Comparison of ENCODE assay signal across 12 cellular contexts in genomic region chr11:116928845-116929244, GRCh38.
DNase-seq lines count a peak whose midpoint lies in the region; ATAC-seq, FAIRE-seq and TF ChIP-seq lines count a peak whose summit lies in the region.
"Had no signal": no experiment of that assay in that cellular context is flagged by ENCODE, and none has a peak within 500 bp of the region (broad histone marks: within the 10 kb centered on the region; RNA-seq: fewer than 3 reads in every experiment).

No MANE protein-coding gene starts in this region.

- peaks cover 64% of the 10 kb centered on the region for H3K4me1 ChIP-seq in GM12878 (ENCODE audit: control insufficient read depth, insufficient read depth, low read length)

- H3K27me3 ChIP-seq in GM12878 (replicated peaks in 1 of 2; ENCODE audit: control insufficient read depth in 2 of 2, insufficient read depth in 2 of 2, low read length in 1 of 2) = no peaks in the 10 kb centered on the region

- H3K4me3 ChIP-seq in Jurkat, Clone E6-1 (ENCODE audit: low read length) = peak overlapping the region; percentile 17; the same call in 1 of the 2 replicates
- H3K4me3 ChIP-seq in GM12878 = no peak overlapping the region

- ATAC-seq in GM12878 = no peak
- no peak for ATAC-seq in natural killer cell treated with Interleukin-12 subunit alpha and Interleukin-12 subunit beta and Interleukin-15 and Interleukin-18, amount 100 ng/mL, for 72 hours
- no peak for ATAC-seq in GM18511 (IDR thresholded peaks at IDR 0.05; ENCODE audit: unreplicated experiment)

- peak overlapping the region; percentile 39 for H3K4me2 ChIP-seq in GM12878 (ENCODE audit: control insufficient read depth, insufficient read depth)

- H4K20me1 ChIP-seq in GM12878 (ENCODE audit: control insufficient read depth, insufficient read depth) = no peaks in the 10 kb centered on the region

- H3K9me3 ChIP-seq in GM12878 (replicated peaks; ENCODE audit: control insufficient read depth, insufficient read depth, low read length) = no peaks in the 10 kb centered on the region

- peaks cover 3 to 14% of the 10 kb centered on the region in 2 experiments; a peak in 2 of 4 replicates for H3K36me3 ChIP-seq in GM12878 (ENCODE audit: control insufficient read depth in 2 of 2, insufficient read depth in 2 of 2, low read length in 1 of 2)

- peaks cover 21% of the 10 kb centered on the region for H3K36me3 Mint-ChIP-seq in T-helper 1 cell treated with Interleukin-12 subunit alpha and Interleukin-12 subunit beta and Interleukin-4 antibody, amounts not matched to agents 30 μg/mL and 1 μg/mL, for 36 hours (ENCODE audit: low read depth)
- peaks cover 11% of the 10 kb centered on the region for H3K36me3 Mint-ChIP-seq in natural killer cell treated with Interleukin-12 subunit alpha and Interleukin-12 subunit beta and Interleukin-15 and Interleukin-18, amount 100 ng/mL, for 72 hours

- in situ Hi-C loops in GM12878 (cut with MboI) = no loop called here

- intact Hi-C loops in GM12878 (cut with micrococcal nuclease; ENCODE audit: unreplicated experiment) = loop anchor here (5.0 kb wide), 1 partner anchor 168 kb away; the partner anchor contains the start of gene SIK3

- no peak for TF ChIP-seq CTCF in GM12878 (IDR thresholded peaks at IDR 0.05 in 2 of 3, conservative IDR thresholded peaks at IDR 0.05 in 1 of 3; ENCODE audit: control insufficient read depth in 2 of 3, extremely low read depth in 1 of 3, insufficient read depth in 1 of 3, low read depth in 3 of 3, low read length in 3 of 3)

- BruUV-seq in GM12878 (replicated peaks; lab: Mats Ljungman, UMichigan) = no TSS peak

- DNase-seq in T-helper 1 cell (no peak), GM12878 (ENCODE audit: low read depth, low spot score) (no peak), DMS53 (lab: John Stamatoyannopoulos, UW) (no peak), NCI-H1105 treated with DMSO at 0.1 percent for 48 hours (lab: John Stamatoyannopoulos, UW) (no peak)
- DNase-seq in Jurkat, Clone E6-1 (ENCODE audit: low read depth, low spot score) = no peak
- no peak for DNase-seq in natural killer cell treated with Interleukin-12 subunit alpha and Interleukin-12 subunit beta and Interleukin-15 and Interleukin-18, amount 100 ng/mL, for 72 hours (ENCODE audit: low spot score)
- DNase-seq: NCI-H1694, NCI-H774 had no signal

- WGBS in GM12878 (ENCODE audit: insufficient coverage, insufficient replicate concordance, low lambda C conversion rate, missing lambda C conversion rate) = 59% methylated on average over 5 of the region's 5 CpGs

- no peak for TF ChIP-seq EP300 in GM12878 (IDR thresholded peaks at IDR 0.05; ENCODE audit: borderline replicate concordance in 1 of 2, control insufficient read depth in 1 of 2, low read depth in 2 of 2, low read length in 2 of 2)

- no peak for TF ChIP-seq RAD21 in GM12878 (IDR thresholded peaks at IDR 0.05; ENCODE audit: insufficient read depth, low read depth, low read length)

- peaks cover 69% of the 10 kb centered on the region for H3K4me1 Mint-ChIP-seq in T-helper 1 cell treated with Interleukin-12 subunit alpha and Interleukin-12 subunit beta and Interleukin-4 antibody, amounts not matched to agents 30 μg/mL and 1 μg/mL, for 36 hours (ENCODE audit: low read depth)
- peaks cover 67 to 74% of the 10 kb centered on the region in 2 donors for H3K4me1 Mint-ChIP-seq in natural killer cell treated with Interleukin-12 subunit alpha and Interleukin-12 subunit beta and Interleukin-15 and Interleukin-18, amount 100 ng/mL, for 72 hours (ENCODE audit: low read depth in 2 of 2)

- H3K9me3 Mint-ChIP-seq in T-helper 1 cell treated with Interleukin-12 subunit alpha and Interleukin-12 subunit beta and Interleukin-4 antibody, amounts not matched to agents 30 μg/mL and 1 μg/mL, for 36 hours = peaks cover 5% of the 10 kb centered on the region
- H3K9me3 Mint-ChIP-seq in natural killer cell treated with Interleukin-12 subunit alpha and Interleukin-12 subunit beta and Interleukin-15 and Interleukin-18, amount 100 ng/mL, for 72 hours = peaks cover 3% of the 10 kb centered on the region
- H3K9me3 Mint-ChIP-seq: type B pancreatic cell had no signal

- RAD21 ChIA-PET in GM12878 (lab: Charles Lee; ENCODE audit: unreplicated experiment) = interaction anchor here (0.6 to 2.6 kb wide), 15 partner anchors 39 to 252 kb away, joined by 3 to 15 read pairs (median 5); partner anchors contain the start of genes PAFAH1B2 and SIK3

- H3K79me2 ChIP-seq in GM12878 (ENCODE audit: control insufficient read depth, insufficient read depth, low read length) = no peaks in the 10 kb centered on the region; the same call in none of the 2 replicates

- POLR2A ChIA-PET in GM12878 (lab: Charles Lee) = interaction anchor here (0.7 to 1.4 kb wide), 3 partner anchors 26 to 168 kb away, joined by 3 to 5 read pairs (median 5); no protein-coding TSS in a partner anchor

- no peaks in the 10 kb centered on the region for H3K27me3 Mint-ChIP-seq in T-helper 1 cell treated with Interleukin-12 subunit alpha and Interleukin-12 subunit beta and Interleukin-4 antibody, amounts not matched to agents 30 μg/mL and 1 μg/mL, for 36 hours (ENCODE audit: low read depth)
- no peaks in the 10 kb centered on the region for H3K27me3 Mint-ChIP-seq in natural killer cell treated with Interleukin-12 subunit alpha and Interleukin-12 subunit beta and Interleukin-15 and Interleukin-18, amount 100 ng/mL, for 72 hours
- H3K27me3 Mint-ChIP-seq: type B pancreatic cell had no signal

- H3K27ac Mint-ChIP-seq in T-helper 1 cell treated with Interleukin-12 subunit alpha and Interleukin-12 subunit beta and Interleukin-4 antibody, amounts not matched to agents 30 μg/mL and 1 μg/mL, for 36 hours = peak overlapping the region; percentile 72
- H3K27ac Mint-ChIP-seq in natural killer cell treated with Interleukin-12 subunit alpha and Interleukin-12 subunit beta and Interleukin-15 and Interleukin-18, amount 100 ng/mL, for 72 hours = peak overlapping the region; percentile 80 to 85
- H3K27ac Mint-ChIP-seq: type B pancreatic cell had no signal

- H3K9ac ChIP-seq in GM12878 (ENCODE audit: control insufficient read depth, insufficient read depth, low read length) = no peak overlapping the region

- CTCF ChIA-PET in GM12878 (lab: Yijun Ruan, JAX) = interaction anchor here (0.7 to 2.0 kb wide), 8 partner anchors 11 to 177 kb away, joined by 3 to 9 read pairs (median 4); no protein-coding TSS in a partner anchor

- TF ChIP-seq POLR2A in GM12878 (IDR thresholded peaks at IDR 0.05; ENCODE audit: low read depth, low read length) = no peak

- H3K27ac ChIP-seq in GM12878 (ENCODE audit: control insufficient read depth, insufficient read depth) = no peak overlapping the region; the same call in 1 of the 2 replicates
- H3K27ac ChIP-seq: 22Rv1 had no signal

- no peak for FAIRE-seq in GM12878 (lab: Jason Lieb, UNC)

- SMC1A ChIA-PET in GM12878 (lab: Charles Lee; ENCODE audit: uncharacterized antibody, unreplicated experiment) = interaction anchor here (0.5 to 3.2 kb wide), 22 partner anchors 9 to 215 kb away, joined by 3 to 21 read pairs (median 5); partner anchors contain the start of genes APOA5 and PAFAH1B2

- H3K4me3 Mint-ChIP-seq in T-helper 1 cell treated with Interleukin-12 subunit alpha and Interleukin-12 subunit beta and Interleukin-4 antibody, amounts not matched to agents 30 μg/mL and 1 μg/mL, for 36 hours = peak overlapping the region; percentile 50
- H3K4me3 Mint-ChIP-seq in natural killer cell treated with Interleukin-12 subunit alpha and Interleukin-12 subunit beta and Interleukin-15 and Interleukin-18, amount 100 ng/mL, for 72 hours = peak overlapping the region; percentile 63
- H3K4me3 Mint-ChIP-seq: type B pancreatic cell had no signal

- H2AFZ ChIP-seq in GM12878 (ENCODE audit: control insufficient read depth, low read depth, low read length) = no peak overlapping the region

TF ChIP-seq in GM12878, 131 proteins besides CTCF, POLR2A, EP300 and RAD21:
- TF ChIP-seq ZNF274 (IDR thresholded peaks at IDR 0.05; ENCODE audit: insufficient read depth, insufficient read length) = no peak
- no peak for TF ChIP-seq PBX3 (IDR thresholded peaks at IDR 0.05; ENCODE audit: insufficient replicate concordance, low read depth, low read length)
- TF ChIP-seq MEF2B (IDR thresholded peaks at IDR 0.05; ENCODE audit: partially characterized antibody, poor library complexity, severe bottlenecking) = no peak
- TF ChIP-seq RUNX3 (IDR thresholded peaks at IDR 0.05; ENCODE audit: low read length) = no peak
- TF ChIP-seq KAT2A (conservative IDR thresholded peaks at IDR 0.05; ENCODE audit: control insufficient read depth, low read depth, low read length) = no peak
- TF ChIP-seq ZNF24 (IDR thresholded peaks at IDR 0.05) = no peak
- TF ChIP-seq CBFB (IDR thresholded peaks at IDR 0.05; ENCODE audit: low read depth) = no peak
- TF ChIP-seq SREBF1 (IDR thresholded peaks at IDR 0.05; ENCODE audit: low read length) = no peak
- no peak for TF ChIP-seq IKZF1 (conservative IDR thresholded peaks at IDR 0.05)
- no peak for TF ChIP-seq ATF7 (IDR thresholded peaks at IDR 0.05; ENCODE audit: low read depth)
- TF ChIP-seq SMARCA5 (IDR thresholded peaks at IDR 0.05) = no peak
- TF ChIP-seq SRF (IDR thresholded peaks at IDR 0.05; ENCODE audit: low read depth in 2 of 2, low read length in 2 of 2) = no peak
- TF ChIP-seq RFX5 (IDR thresholded peaks at IDR 0.05; ENCODE audit: low read depth, low read length) = no peak
- TF ChIP-seq ZZZ3 (IDR thresholded peaks at IDR 0.05; ENCODE audit: control insufficient read depth, insufficient read length, low read depth) = no peak
- TF ChIP-seq JUNB (IDR thresholded peaks at IDR 0.05) = no peak
- no peak for TF ChIP-seq CEBPB (IDR thresholded peaks at IDR 0.05; ENCODE audit: borderline replicate concordance in 1 of 2, low read depth in 2 of 2, low read length in 2 of 2)
TF ChIP-seq in GM12878: peak in this region for 0.
